20 cellular contexts compared by ENCODE assay signal in genomic region chr4:116598155-116598979, GRCh38.
DNase-seq lines count a peak whose midpoint lies in the region; ATAC-seq, FAIRE-seq and TF ChIP-seq lines count a peak whose summit lies in the region.
"Had no signal": no experiment of that assay in that cellular context is flagged by ENCODE, and none has a peak within 500 bp of the region (broad histone marks: within the 10 kb centered on the region; RNA-seq: fewer than 3 reads in every experiment).

No MANE protein-coding gene starts in this region.

- CTCF ChIA-PET in WTC11 (lab: Charles Lee) = no interaction called here

- TF ChIP-seq POLR2A in spleen (IDR thresholded peaks at IDR 0.05) = no peak

- H3K27me3 ChIP-seq in spleen (replicated peaks in 1 of 7) (no peaks in the 10 kb centered on the region), dorsolateral prefrontal cortex (peaks cover 0 to 9% (median 0%) of the 10 kb centered on the region in 45 donors)
- H3K27me3 ChIP-seq: BE2C had no signal

- H3K36me3 ChIP-seq in kidney (ENCODE audit: control insufficient read depth in 1 of 2, insufficient read depth in 2 of 2, low read length in 2 of 2) = no peaks in the 10 kb centered on the region
- H3K36me3 ChIP-seq in mucosa of descending colon (ENCODE audit: low read depth) = no peaks in the 10 kb centered on the region
- no peaks in the 10 kb centered on the region for H3K36me3 ChIP-seq in spleen
- H3K36me3 ChIP-seq: BE2C had no signal

- no peaks in the 10 kb centered on the region; the same call in 1 of the 2 replicates for H3K9me3 Mint-ChIP-seq in WTC11
- H3K9me3 Mint-ChIP-seq in activated naive CD8-positive, alpha-beta T cell treated with anti-CD3 and anti-CD28 coated beads for 36 hours = no peaks in the 10 kb centered on the region

- no peak overlapping the region for H3K27ac ChIP-seq in kidney (ENCODE audit: low read depth in 2 of 2, low read length in 2 of 2)
- H3K27ac ChIP-seq in spleen = no peak overlapping the region
- no peak overlapping the region for H3K27ac ChIP-seq in dorsolateral prefrontal cortex

- H3K9me3 ChIP-seq in kidney (ENCODE audit: control insufficient read depth in 1 of 2, low read length in 2 of 2) (peaks cover 0 to 3% of the 10 kb centered on the region in 2 donors), mucosa of descending colon (no peaks in the 10 kb centered on the region), spleen (peaks cover 0 to 18% (median 0%) of the 10 kb centered on the region in 8 donors)
- H3K9me3 ChIP-seq: BE2C had no signal

- FAIRE-seq in kidney (lab: Jason Lieb, UNC) = no peak
- FAIRE-seq: A204.1, D721Med, G401.6, GM12891, GM19239, H1, HTR-8/SVneo had no signal

- no peak overlapping the region for H3K27ac Mint-ChIP-seq in WTC11
- H3K27ac Mint-ChIP-seq in activated naive CD8-positive, alpha-beta T cell treated with anti-CD3 and anti-CD28 coated beads for 36 hours = no peak overlapping the region
- H3K27ac Mint-ChIP-seq: CD8-positive, alpha-beta memory T cell; H9 had no signal

- WGBS in spleen, 5 donors = 92 to 97% (median 95%) methylated on average over 23 to 32 of the region's 32 CpGs

- 0 out of 2 replicates have a peak, but pooled peaks cover 3% of the 10 kb centered on the region for H3K36me3 Mint-ChIP-seq in WTC11
- H3K36me3 Mint-ChIP-seq in activated naive CD8-positive, alpha-beta T cell treated with anti-CD3 and anti-CD28 coated beads for 36 hours = no peaks in the 10 kb centered on the region
- H3K36me3 Mint-ChIP-seq: CD4-positive, CD25-positive, alpha-beta regulatory T cell; CD8-positive, alpha-beta memory T cell had no signal

- no peaks in the 10 kb centered on the region for H3K4me1 Mint-ChIP-seq in WTC11
- H3K4me1 Mint-ChIP-seq in activated naive CD8-positive, alpha-beta T cell treated with anti-CD3 and anti-CD28 coated beads for 36 hours = no peaks in the 10 kb centered on the region
- H3K4me1 Mint-ChIP-seq: CD4-positive, CD25-positive, alpha-beta regulatory T cell; CD8-positive, alpha-beta memory T cell; H9 had no signal

- no peak overlapping the region for H3K4me3 ChIP-seq in kidney (ENCODE audit: low read length in 2 of 2)
- H3K4me3 ChIP-seq in mucosa of descending colon = no peak overlapping the region
- H3K4me3 ChIP-seq in spleen = no peak overlapping the region
- no peak overlapping the region for H3K4me3 ChIP-seq in dorsolateral prefrontal cortex

- no peak for DNase-seq in WTC11 (ENCODE audit: low spot score)
- peak; percentile 71 for DNase-seq in kidney
- DNase-seq in mucosa of descending colon = peak in 2 of 3 donors; percentile 19 to 34
- peak; percentile 64 for DNase-seq in spleen
- DNase-seq in activated naive CD8-positive, alpha-beta T cell treated with anti-CD3 and anti-CD28 coated beads for 36 hours = no peak
- no peak for DNase-seq in dorsolateral prefrontal cortex
- no peak for DNase-seq in activated effector memory CD4-positive, alpha-beta T cell treated with anti-CD3 and anti-CD28 coated beads, Interleukin-2, amount 50 U/mL, for 16 hours
- DNase-seq: ACHN; BE2C; CD4-positive, CD25-positive, alpha-beta regulatory T cell; COR-L47; H9 had no signal

- H3K4me1 ChIP-seq in kidney (ENCODE audit: control insufficient read depth in 1 of 2, insufficient read depth in 1 of 2, low read depth in 1 of 2, low read length in 2 of 2) (no peaks in the 10 kb centered on the region), mucosa of descending colon (ENCODE audit: low read depth) (no peaks in the 10 kb centered on the region), spleen (no peaks in the 10 kb centered on the region)

- no peak for TF ChIP-seq CTCF in WTC11 (IDR thresholded peaks at IDR 0.05)
- no peak for TF ChIP-seq CTCF in kidney (IDR thresholded peaks at IDR 0.05; ENCODE audit: borderline replicate concordance, extremely low read depth, insufficient read depth)
- TF ChIP-seq CTCF in mucosa of descending colon (IDR thresholded peaks at IDR 0.05) = no peak
- no peak for TF ChIP-seq CTCF in spleen (IDR thresholded peaks at IDR 0.05 in 8 of 11, conservative IDR thresholded peaks at IDR 0.05 in 3 of 11)
- no peak for TF ChIP-seq CTCF in dorsolateral prefrontal cortex (IDR thresholded peaks at IDR 0.05 in 54 of 56, conservative IDR thresholded peaks at IDR 0.05 in 2 of 56; ENCODE audit: low read depth in 1 of 56, partially characterized antibody in 56 of 56)

- no peak overlapping the region for H3K4me3 Mint-ChIP-seq in WTC11
- no peak overlapping the region for H3K4me3 Mint-ChIP-seq in activated naive CD8-positive, alpha-beta T cell treated with anti-CD3 and anti-CD28 coated beads for 36 hours
- H3K4me3 Mint-ChIP-seq: CD4-positive, CD25-positive, alpha-beta regulatory T cell; CD8-positive, alpha-beta memory T cell; H9 had no signal

- POLR2A ChIA-PET in WTC11 (lab: Charles Lee) = no interaction called here

- ATAC-seq in WTC11 (no peak), mucosa of descending colon (no peak)

- no peaks in the 10 kb centered on the region for H3K27me3 Mint-ChIP-seq in WTC11 (ENCODE audit: low read depth)
- no peaks in the 10 kb centered on the region for H3K27me3 Mint-ChIP-seq in activated naive CD8-positive, alpha-beta T cell treated with anti-CD3 and anti-CD28 coated beads for 36 hours
- H3K27me3 Mint-ChIP-seq: CD4-positive, CD25-positive, alpha-beta regulatory T cell; CD8-positive, alpha-beta memory T cell had no signal

- no peak overlapping the region for H3K9ac ChIP-seq in kidney (ENCODE audit: low read length in 2 of 2)

- intact Hi-C loops in kidney (cut with DNase I) (no loop called here), mucosa of descending colon (cut with DNase I, micrococcal nuclease) (no loop called here), spleen (cut with DNase I; ENCODE audit: low total_unique reads) (no loop called here), dorsolateral prefrontal cortex (cut with DNase I) (no loop called here)

TF ChIP-seq in WTC11, 78 proteins besides CTCF, POLR2A, EP300 and RAD21:
- TF ChIP-seq RELA (CRISPR knock-in tag; IDR thresholded peaks at IDR 0.05; ENCODE audit: borderline replicate concordance) (0 out of 2 replicates have a peak, but pooled peaks have one; percentile 48), ATF6 (CRISPR knock-in tag; IDR thresholded peaks at IDR 0.05) (no peak)

Comparison
In these comparisons a context has a peak if more than half of its experiments do, and no peak if none do; other contexts are left out.
1. DNase-seq: peak in kidney (single experiment), mucosa of descending colon (2 of 3) and spleen (single experiment); none in WTC11 (single experiment), activated naive CD8-positive, alpha-beta T cell treated with anti-CD3 and anti-CD28 coated beads for 36 hours (single experiment), dorsolateral prefrontal cortex (0 of 10) and activated effector memory CD4-positive, alpha-beta T cell treated with anti-CD3 and anti-CD28 coated beads, Interleukin-2, amount 50 U/mL, for 16 hours (single experiment).